In the genomic region with DNA sequence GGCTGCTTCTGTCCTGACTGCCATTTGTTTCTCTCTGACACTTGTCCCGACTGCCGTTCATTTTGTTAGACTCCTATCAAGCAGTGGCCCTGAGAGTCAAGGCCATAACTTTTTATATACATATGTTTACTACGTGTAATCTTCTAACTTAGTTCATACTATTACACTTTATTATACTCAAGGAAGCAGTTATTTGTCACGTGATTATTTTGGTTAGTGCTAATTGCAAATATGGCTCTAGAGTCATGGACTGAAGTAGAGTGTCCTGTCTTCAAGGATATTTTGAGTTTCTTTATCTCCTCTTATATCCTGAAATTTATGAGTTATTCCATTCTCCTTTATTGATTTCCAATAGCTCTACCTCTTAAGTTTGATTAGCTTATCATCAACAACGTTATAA, we compare ENCODE assay signal across 27 cellular contexts.
"Had no signal": no experiment of that assay in that cellular context is flagged by ENCODE, and none has a peak within 500 bp of the region (broad histone marks: within the 10 kb centered on the region; RNA-seq: fewer than 3 reads in every experiment).

No MANE protein-coding gene starts in this region.

- H3K9me3 ChIP-seq: colonic mucosa, esophagus muscularis mucosa, esophagus squamous epithelium, gastrocnemius medialis, gastroesophageal sphincter had no signal

- H3K27ac ChIP-seq: colonic mucosa, coronary artery, dorsolateral prefrontal cortex, epithelial cell of prostate, esophagus muscularis mucosa, esophagus squamous epithelium, foreskin keratinocyte, gastrocnemius medialis, gastroesophageal sphincter, heart left ventricle, heart right ventricle had no signal

- H3K4me1 ChIP-seq: colonic mucosa, esophagus muscularis mucosa, esophagus squamous epithelium, foreskin keratinocyte, gastrocnemius medialis, gastroesophageal sphincter, heart left ventricle, heart right ventricle had no signal

- ATAC-seq: effector memory CD8-positive, alpha-beta T cell; esophagus mucosa; foreskin keratinocyte; gastrocnemius medialis; gastroesophageal sphincter; heart left ventricle; heart right ventricle had no signal

- FAIRE-seq: colon, endometrium, endothelial cell of umbilical vein had no signal

- DNase-seq: colonic mucosa; cortex of kidney; dermis blood vessel endothelial cell; dorsolateral prefrontal cortex; effector CD4-positive, alpha-beta T cell; effector CD8-positive, alpha-beta T cell; effector memory CD4-positive, alpha-beta T cell; effector memory CD8-positive, alpha-beta T cell; endodermal cell; erythroblast; esophagus squamous epithelium; foreskin fibroblast; foreskin keratinocyte; foreskin melanocyte; gastrocnemius medialis; glutamatergic neuron; head of caudate nucleus; heart left ventricle; heart right ventricle had no signal

- H3K27me3 ChIP-seq: colonic mucosa, dorsolateral prefrontal cortex, esophagus muscularis mucosa, esophagus squamous epithelium, foreskin keratinocyte, gastrocnemius medialis, gastroesophageal sphincter, heart right ventricle had no signal

- H3K4me3 ChIP-seq: colonic mucosa, coronary artery, dorsolateral prefrontal cortex, esophagus muscularis mucosa, esophagus squamous epithelium, gastrocnemius medialis, gastroesophageal sphincter, heart left ventricle, heart right ventricle had no signal

- H3K36me3 ChIP-seq: colonic mucosa, esophagus muscularis mucosa, esophagus squamous epithelium, gastrocnemius medialis, gastroesophageal sphincter, heart left ventricle, heart right ventricle had no signal
